Comparison of ENCODE assay signal across 11 cellular contexts in genomic region chr9:79764377-79764776, GRCh38.
DNase-seq lines count a peak whose midpoint lies in the region; ATAC-seq, FAIRE-seq and TF ChIP-seq lines count a peak whose summit lies in the region.
"Had no signal": no experiment of that assay in that cellular context is flagged by ENCODE, and none has a peak within 500 bp of the region (broad histone marks: within the 10 kb centered on the region; RNA-seq: fewer than 3 reads in every experiment).

No MANE protein-coding gene starts in this region.

- no peaks in the 10 kb centered on the region for H3K27me3 Mint-ChIP-seq in CD4-positive, alpha-beta T cell
- H3K27me3 Mint-ChIP-seq in effector memory CD8-positive, alpha-beta T cell, result peaks cover 8 to 22% of the 10 kb centered on the region in 2 donors

- H3K27me3 ChIP-seq in bronchial epithelial cell (ENCODE audit: control insufficient read depth, insufficient read depth, low read length), result no peaks in the 10 kb centered on the region
- H3K27me3 ChIP-seq in tibial nerve, result no peaks in the 10 kb centered on the region
- no peaks in the 10 kb centered on the region for H3K27me3 ChIP-seq in CD4-positive, alpha-beta T cell (ENCODE audit: control insufficient read depth, insufficient read depth, low read length)

- peak in 1 of 2 donors; percentile 15 for TF ChIP-seq EP300 in tibial nerve (IDR thresholded peaks at IDR 0.05)

- TF ChIP-seq POLR2A in tibial nerve (IDR thresholded peaks at IDR 0.05), result no peak
- TF ChIP-seq POLR2A in GM12891 (IDR thresholded peaks at IDR 0.05; ENCODE audit: low read depth, low read length), result no peak

- 37 to 47% methylated on average over 3 of the region's 3 CpGs for WGBS in tibial nerve, 2 donors

- no peaks in the 10 kb centered on the region for H3K36me3 Mint-ChIP-seq in CD4-positive, alpha-beta T cell (ENCODE audit: low read depth)
- no peaks in the 10 kb centered on the region for H3K36me3 Mint-ChIP-seq in effector memory CD8-positive, alpha-beta T cell (ENCODE audit: insufficient read depth)
- H3K36me3 Mint-ChIP-seq: natural killer cell had no signal

- no peaks in the 10 kb centered on the region for H3K9me3 ChIP-seq in tibial nerve
- no peaks in the 10 kb centered on the region for H3K9me3 ChIP-seq in CD4-positive, alpha-beta T cell (ENCODE audit: control insufficient read depth, low read length)

- intact Hi-C loops in left colon (cut with DNase I, micrococcal nuclease), result no loop called here
- intact Hi-C loops in CD4-positive, alpha-beta T cell (cut with DNase I, micrococcal nuclease), result no loop called here

- TF ChIP-seq CTCF in bronchial epithelial cell (IDR thresholded peaks at IDR 0.05; ENCODE audit: insufficient read depth, low read length, severe bottlenecking) (no peak), tibial nerve (IDR thresholded peaks at IDR 0.05) (no peak)
- no peak for TF ChIP-seq CTCF in CD4-positive, alpha-beta T cell (IDR thresholded peaks at IDR 0.05)

- H3K27ac Mint-ChIP-seq in CD4-positive, alpha-beta T cell, result no peak overlapping the region
- H3K27ac Mint-ChIP-seq in effector memory CD8-positive, alpha-beta T cell, result no peak overlapping the region
- H3K27ac Mint-ChIP-seq: natural killer cell had no signal

- no peaks in the 10 kb centered on the region for H3K9me3 Mint-ChIP-seq in CD4-positive, alpha-beta T cell
- H3K9me3 Mint-ChIP-seq in effector memory CD8-positive, alpha-beta T cell, result no peaks in the 10 kb centered on the region
- H3K9me3 Mint-ChIP-seq: natural killer cell had no signal

- no peaks in the 10 kb centered on the region for H3K36me3 ChIP-seq in bronchial epithelial cell (ENCODE audit: control insufficient read depth, insufficient read depth, low read length)
- no peaks in the 10 kb centered on the region for H3K36me3 ChIP-seq in tibial nerve

- H3K4me3 ChIP-seq in bronchial epithelial cell (ENCODE audit: low read depth, low read length) (no peak overlapping the region), tibial nerve (no peak overlapping the region)

- CTCF ChIA-PET in CD4-positive, alpha-beta T cell (lab: Charles Lee), result no interaction called here

- DNase-seq in HS-27A (ENCODE audit: low read depth) (peak; percentile 54), bronchial epithelial cell (ENCODE audit: low read depth) (peak; percentile 86), left colon (peak; percentile 12 to 37), tibial nerve (ENCODE audit: low spot score in 2 of 2) (peak; percentile 15 to 56), HuH-7.5 (ENCODE audit: low spot score) (no peak), GM12891 (ENCODE audit: insufficient read length, low spot score) (no peak)
- no peak for DNase-seq in CD4-positive, alpha-beta T cell
- DNase-seq in effector memory CD8-positive, alpha-beta T cell, result no peak
- DNase-seq: activated T-cell treated with anti-CD3 and anti-CD28 coated beads, Interleukin-2, amount 50 U/mL, for 1 hour; natural killer cell; NCI-H1694 treated with DMSO at 0.1 percent for 48 hours had no signal

- POLR2A ChIA-PET in CD4-positive, alpha-beta T cell (lab: Charles Lee), result no interaction called here

- no peak for ATAC-seq in left colon
- ATAC-seq in CD4-positive, alpha-beta T cell (ENCODE audit: poor library complexity), result no peak
- no peak for ATAC-seq in effector memory CD8-positive, alpha-beta T cell (replicated peaks)
- ATAC-seq: natural killer cell had no signal

- FAIRE-seq in bronchial epithelial cell (lab: Jason Lieb, UNC), result no peak
- no peak for FAIRE-seq in GM12891 (lab: Jason Lieb, UNC)

- no peak overlapping the region for H3K27ac ChIP-seq in tibial nerve
- H3K27ac ChIP-seq in CD4-positive, alpha-beta T cell (ENCODE audit: low read depth, low read length), result no peak overlapping the region

- H3K4me1 Mint-ChIP-seq in CD4-positive, alpha-beta T cell (ENCODE audit: low read depth), result no peaks in the 10 kb centered on the region
- H3K4me1 Mint-ChIP-seq in effector memory CD8-positive, alpha-beta T cell (ENCODE audit: low read depth in 2 of 2), result no peaks in the 10 kb centered on the region
- H3K4me1 Mint-ChIP-seq: natural killer cell had no signal

- peaks cover 0 to 3% (median 0%) of the 10 kb centered on the region in 4 donors for H3K4me1 ChIP-seq in tibial nerve

- H3K4me3 Mint-ChIP-seq in CD4-positive, alpha-beta T cell, result no peak overlapping the region
- H3K4me3 Mint-ChIP-seq in effector memory CD8-positive, alpha-beta T cell, result no peak overlapping the region
- H3K4me3 Mint-ChIP-seq: natural killer cell had no signal

TF ChIP-seq in GM12891, 5 proteins besides CTCF, POLR2A, EP300 and RAD21:
- TF ChIP-seq POU2F2 (IDR thresholded peaks at IDR 0.05; ENCODE audit: low read depth, low read length) (no peak), PAX5 (IDR thresholded peaks at IDR 0.05; ENCODE audit: insufficient read depth, low read length, severe bottlenecking) (no peak), SPI1 (IDR thresholded peaks at IDR 0.05; ENCODE audit: low read depth, low read length) (no peak), TAF1 (IDR thresholded peaks at IDR 0.05; ENCODE audit: low read depth, low read length) (no peak), POLR2AphosphoS5 (IDR thresholded peaks at IDR 0.05; ENCODE audit: low read depth, low read length) (no peak)
TF ChIP-seq in GM12891: peak in this region for 0.

Comparison
In these comparisons a context has a peak if more than half of its experiments do, and no peak if none do; other contexts are left out.
1. DNase-seq: peak in HS-27A (single experiment), bronchial epithelial cell (single experiment), left colon (2 of 2) and tibial nerve (2 of 2); none in CD4-positive, alpha-beta T cell (0 of 10), HuH-7.5 (single experiment), effector memory CD8-positive, alpha-beta T cell (0 of 3) and GM12891 (single experiment).